19 cellular contexts compared by ENCODE assay signal in the genomic region with DNA sequence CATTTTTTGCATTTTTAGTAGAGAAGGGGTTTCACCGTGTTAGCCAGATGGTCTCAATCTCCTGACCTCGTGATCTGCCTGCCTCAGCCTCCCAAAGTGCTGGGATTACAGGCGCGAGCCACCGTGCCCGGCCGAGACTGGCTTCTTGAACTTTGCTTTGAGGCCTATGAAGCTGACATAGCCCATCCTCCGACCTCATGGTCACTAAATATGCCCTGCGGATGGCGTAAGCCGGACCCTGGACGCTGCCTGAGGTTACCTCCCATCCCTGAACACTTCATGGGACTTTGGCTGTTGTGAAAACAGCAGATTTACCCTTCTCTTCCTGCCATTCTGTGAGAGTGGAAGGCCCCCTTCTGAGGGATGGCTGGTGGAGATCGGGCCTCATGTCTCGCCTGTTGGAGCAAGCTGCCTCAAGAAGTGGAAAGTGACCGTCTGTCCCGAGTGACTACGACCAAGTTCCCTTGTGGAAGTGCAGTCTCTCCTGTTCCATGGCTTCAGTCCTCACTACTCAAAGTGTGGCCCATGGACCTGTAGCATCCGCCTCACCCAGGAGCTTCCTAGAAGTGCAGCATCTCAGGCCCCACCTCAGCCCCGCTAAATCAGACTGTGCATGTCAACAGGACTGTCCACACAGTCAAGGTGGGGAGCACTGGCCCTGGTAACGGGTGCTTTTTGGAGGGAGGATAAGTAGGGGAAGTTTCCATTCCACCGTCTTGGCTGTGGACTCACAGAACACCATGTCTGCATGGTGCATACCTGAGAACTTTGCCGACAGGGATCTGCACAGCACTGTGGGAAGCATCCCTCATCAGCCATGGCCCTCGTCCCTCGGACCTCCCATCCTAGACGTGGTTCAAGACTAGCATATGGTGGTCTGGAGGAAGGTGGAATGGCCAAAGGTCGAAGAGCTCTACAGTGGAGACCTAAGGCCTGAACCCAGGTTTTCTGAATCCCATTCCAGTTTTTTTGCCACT.
"Had no signal": no experiment of that assay in that cellular context is flagged by ENCODE, and none has a peak within 500 bp of the region (broad histone marks: within the 10 kb centered on the region; RNA-seq: fewer than 3 reads in every experiment).

No MANE protein-coding gene starts in this region.

- H3K4me3 Mint-ChIP-seq: activated naive CD8-positive, alpha-beta T cell treated with anti-CD3 and anti-CD28 coated beads, Interleukin-2, amount 10 ng/mL, durations not matched to agents 7 days and 5 days; T-helper 1 cell treated with Interleukin-12 subunit alpha and Interleukin-12 subunit beta and Interleukin-4 antibody, amounts not matched to agents 30 μg/mL and 1 μg/mL, for 36 hours had no signal

- H3K4me1 ChIP-seq: SJSA1 had no signal

- H3K9me3 ChIP-seq: adrenal gland, SJSA1 had no signal

- DNase-seq: activated CD4-positive, alpha-beta T cell treated with anti-CD3 and anti-CD28 coated beads for 4 hours; activated naive CD4-positive, alpha-beta T cell treated with anti-CD3 and anti-CD28 coated beads, Interleukin-2, amount 50 U/mL, for 16 hours; activated naive CD8-positive, alpha-beta T cell treated with anti-CD3 and anti-CD28 coated beads, Interleukin-2, amount 10 ng/mL, durations not matched to agents 7 days and 5 days; activated T-cell treated with anti-CD3 and anti-CD28 coated beads, Interleukin-2, amount 50 U/mL, for 1 hour; anterior cingulate cortex; KG1; NCI-H1048; NCI-H146; NCI-H187 treated with DMSO at 0.1 percent for 48 hours; NCI-H2081 treated with DMSO at 0.1 percent for 48 hours; NCI-H446; NCI-H524; PC-3; SHP77 had no signal

- H3K4me3 ChIP-seq: adrenal gland, SJSA1 had no signal

- H3K9me3 Mint-ChIP-seq: activated naive CD8-positive, alpha-beta T cell treated with anti-CD3 and anti-CD28 coated beads, Interleukin-2, amount 10 ng/mL, durations not matched to agents 7 days and 5 days; T-helper 1 cell treated with Interleukin-12 subunit alpha and Interleukin-12 subunit beta and Interleukin-4 antibody, amounts not matched to agents 30 μg/mL and 1 μg/mL, for 36 hours had no signal

- ATAC-seq: activated CD4-positive, CD25-positive, alpha-beta regulatory T cell treated with anti-CD3 and anti-CD28 coated beads, Interleukin-2, amount 50 U/mL, for 24 hours; PC-3; SK-N-SH treated with all-trans-retinoic acid at 6 μM for 48 hours had no signal

- H3K27ac ChIP-seq: adrenal gland, SJSA1 had no signal

- H3K36me3 Mint-ChIP-seq: activated naive CD8-positive, alpha-beta T cell treated with anti-CD3 and anti-CD28 coated beads, Interleukin-2, amount 10 ng/mL, durations not matched to agents 7 days and 5 days had no signal

- H3K27me3 ChIP-seq: adrenal gland had no signal

- H3K36me3 ChIP-seq: adrenal gland, SJSA1 had no signal

- H3K27ac Mint-ChIP-seq: activated naive CD8-positive, alpha-beta T cell treated with anti-CD3 and anti-CD28 coated beads, Interleukin-2, amount 10 ng/mL, durations not matched to agents 7 days and 5 days; T-helper 1 cell treated with Interleukin-12 subunit alpha and Interleukin-12 subunit beta and Interleukin-4 antibody, amounts not matched to agents 30 μg/mL and 1 μg/mL, for 36 hours had no signal
